Comparison of ENCODE assay signal across 22 cellular contexts in genomic region chr2:183868153-183868552, GRCh38.
DNase-seq lines count a peak whose midpoint lies in the region; ATAC-seq and TF ChIP-seq lines count a peak whose summit lies in the region.
"Had no signal": no experiment of that assay in that cellular context is flagged by ENCODE, and none has a peak within 500 bp of the region (broad histone marks: within the 10 kb centered on the region; RNA-seq: fewer than 3 reads in every experiment).

No MANE protein-coding gene starts in this region.

- H3K4me2 ChIP-seq in skeletal muscle satellite cell (ENCODE audit: low read length), result peak overlapping the region; percentile 53

- no peaks in the 10 kb centered on the region for H3K27me3 ChIP-seq in breast epithelium
- H3K27me3 ChIP-seq in skeletal muscle satellite cell (ENCODE audit: control insufficient read depth, insufficient read depth, low read length), result no peaks in the 10 kb centered on the region

- no peak for TF ChIP-seq CTCF in MCF 10A (IDR thresholded peaks at IDR 0.05; ENCODE audit: unreplicated experiment)
- TF ChIP-seq CTCF in breast epithelium (IDR thresholded peaks at IDR 0.05), result no peak
- TF ChIP-seq CTCF in astrocyte of the spinal cord (IDR thresholded peaks at IDR 0.05; ENCODE audit: low read depth, low read length), result no peak

- H3K27ac Mint-ChIP-seq in MCF 10A (ENCODE audit: low read depth, unreplicated experiment), result no peak overlapping the region
- H3K27ac Mint-ChIP-seq: activated CD8-positive, alpha-beta memory T cell treated with anti-CD3 and anti-CD28 coated beads, Interleukin-2, amount 10 ng/mL, durations not matched to agents 7 days and 5 days; CD8-positive, alpha-beta T cell; dendritic cell treated with granulocyte-macrophage colony-stimulating factor and Interleukin-4, amounts not matched to agents 40 ng/mL and 50 ng/mL, for 4 days; naive thymus-derived CD4-positive, alpha-beta T cell had no signal

- no peak overlapping the region for H3K4me3 Mint-ChIP-seq in MCF 10A (ENCODE audit: unreplicated experiment)
- H3K4me3 Mint-ChIP-seq: activated CD8-positive, alpha-beta memory T cell treated with anti-CD3 and anti-CD28 coated beads, Interleukin-2, amount 10 ng/mL, durations not matched to agents 7 days and 5 days; CD8-positive, alpha-beta T cell; dendritic cell treated with granulocyte-macrophage colony-stimulating factor and Interleukin-4, amounts not matched to agents 40 ng/mL and 50 ng/mL, for 4 days; naive thymus-derived CD4-positive, alpha-beta T cell had no signal

- ATAC-seq in HG03025 (IDR thresholded peaks at IDR 0.05; ENCODE audit: low FRiP score, unreplicated experiment), result no peak
- ATAC-seq: activated CD8-positive, alpha-beta memory T cell treated with anti-CD3 and anti-CD28 coated beads, Interleukin-2, amount 10 ng/mL, durations not matched to agents 7 days and 5 days; CD8-positive, alpha-beta T cell; naive thymus-derived CD4-positive, alpha-beta T cell had no signal

- H3K27ac ChIP-seq in breast epithelium, result no peak overlapping the region

- TF ChIP-seq POLR2A in breast epithelium (IDR thresholded peaks at IDR 0.05), result no peak

- H3K9ac ChIP-seq in skeletal muscle satellite cell (ENCODE audit: low read depth, low read length), result no peak overlapping the region

- peak; percentile 7 for DNase-seq in MCF 10A (ENCODE audit: unreplicated experiment)
- DNase-seq in breast epithelium (ENCODE audit: low spot score in 2 of 2), result no peak
- DNase-seq in NCI-H226, result peak; percentile 56
- DNase-seq in astrocyte of the spinal cord (ENCODE audit: low read depth, low spot score), result peak; percentile 32
- DNase-seq in iPS-NIHi11 (ENCODE audit: low spot score), result no peak
- no peak for DNase-seq in activated effector memory CD4-positive, alpha-beta T cell treated with Interleukin-2 at 50 U/mL for 16 hours
- DNase-seq: activated CD4-positive, CD25-positive, alpha-beta regulatory T cell treated with anti-CD3 and anti-CD28 coated beads, Interleukin-2, amount 50 U/mL, for 72 hours; activated CD8-positive, alpha-beta memory T cell treated with anti-CD3 and anti-CD28 coated beads, Interleukin-2, amount 10 ng/mL, durations not matched to agents 7 days and 5 days; activated effector memory CD4-positive, alpha-beta T cell treated with anti-CD3 and anti-CD28 coated beads, Interleukin-2, amount 50 U/mL, for 16 hours; aorta; CD8-positive, alpha-beta T cell; naive thymus-derived CD4-positive, alpha-beta T cell; NCI-H1092 treated with DMSO at 0.1 percent for 48 hours; posterior cingulate gyrus; SIG-M5; small intestine; stimulated activated CD4-positive, alpha-beta T cell treated with anti-CD3 and anti-CD28 coated beads, Interleukin-4, amount 100 ng/mL, for 4 hours; stimulated activated CD8-positive, alpha-beta memory T cell treated with anti-CD3 and anti-CD28 coated beads, Interleukin-4, amount 100 ng/mL, for 48 hours had no signal

- H3K27me3 Mint-ChIP-seq in MCF 10A (ENCODE audit: insufficient read depth, unreplicated experiment), result no peaks in the 10 kb centered on the region
- H3K27me3 Mint-ChIP-seq: activated CD8-positive, alpha-beta memory T cell treated with anti-CD3 and anti-CD28 coated beads, Interleukin-2, amount 10 ng/mL, durations not matched to agents 7 days and 5 days; dendritic cell treated with granulocyte-macrophage colony-stimulating factor and Interleukin-4, amounts not matched to agents 40 ng/mL and 50 ng/mL, for 4 days; naive thymus-derived CD4-positive, alpha-beta T cell had no signal

- BruUV-seq in MCF 10A (replicated peaks; lab: Mats Ljungman, UMichigan), result no TSS peak

- no peaks in the 10 kb centered on the region for H3K36me3 Mint-ChIP-seq in MCF 10A (ENCODE audit: insufficient read depth, unreplicated experiment)
- H3K36me3 Mint-ChIP-seq: activated CD8-positive, alpha-beta memory T cell treated with anti-CD3 and anti-CD28 coated beads, Interleukin-2, amount 10 ng/mL, durations not matched to agents 7 days and 5 days; CD8-positive, alpha-beta T cell; naive thymus-derived CD4-positive, alpha-beta T cell had no signal

- peaks cover 17% of the 10 kb centered on the region for H3K4me1 Mint-ChIP-seq in MCF 10A (ENCODE audit: insufficient read depth, unreplicated experiment)
- H3K4me1 Mint-ChIP-seq: activated CD8-positive, alpha-beta memory T cell treated with anti-CD3 and anti-CD28 coated beads, Interleukin-2, amount 10 ng/mL, durations not matched to agents 7 days and 5 days; naive thymus-derived CD4-positive, alpha-beta T cell had no signal

- intact Hi-C loops in MCF 10A (cut with micrococcal nuclease) (no loop called here), breast epithelium (cut with DNase I; ENCODE audit: low total_unique reads) (no loop called here)

- H3K36me3 ChIP-seq in breast epithelium, result no peaks in the 10 kb centered on the region
- H3K36me3 ChIP-seq in skeletal muscle satellite cell (ENCODE audit: insufficient read depth, low read length), result no peaks in the 10 kb centered on the region

- no peak overlapping the region for H3K4me3 ChIP-seq in breast epithelium
- H3K4me3 ChIP-seq in astrocyte of the spinal cord (ENCODE audit: low read depth, low read length), result no peak overlapping the region
- no peak overlapping the region for H3K4me3 ChIP-seq in skeletal muscle satellite cell (ENCODE audit: low read length)
- H3K4me3 ChIP-seq: lung had no signal

- no peaks in the 10 kb centered on the region for H3K4me1 ChIP-seq in breast epithelium
- H3K4me1 ChIP-seq in skeletal muscle satellite cell (ENCODE audit: control insufficient read depth, insufficient read depth, low read length), result peaks cover 15% of the 10 kb centered on the region

- H3K9me3 Mint-ChIP-seq in MCF 10A (ENCODE audit: unreplicated experiment), result no peaks in the 10 kb centered on the region

- POLR2A ChIA-PET in MCF 10A (lab: Yijun Ruan, JAX), result interaction anchor here (1.2 kb wide), 1 partner anchor 124 kb away, joined by 3 read pairs; no protein-coding TSS in a partner anchor

- H3K9me3 ChIP-seq in breast epithelium (no peaks in the 10 kb centered on the region), skeletal muscle satellite cell (replicated peaks; ENCODE audit: low read length) (no peaks in the 10 kb centered on the region)

- in situ Hi-C loops in astrocyte of the spinal cord (cut with HindIII; ENCODE audit: low sequenced_read_pairs), result no loop called here

- CTCF ChIA-PET in MCF 10A (lab: Yijun Ruan, JAX), result interaction anchor here (0.6 kb wide), 1 partner anchor 1861 kb away, joined by 3 read pairs; no protein-coding TSS in a partner anchor

Comparison
In these comparisons a context has a peak if more than half of its experiments do, and no peak if none do; other contexts are left out.
1. DNase-seq: peak in MCF 10A (single experiment), NCI-H226 (single experiment) and astrocyte of the spinal cord (single experiment); none in breast epithelium (0 of 2), iPS-NIHi11 (single experiment) and activated effector memory CD4-positive, alpha-beta T cell treated with Interleukin-2 at 50 U/mL for 16 hours (single experiment).